Comparison of ENCODE assay signal across 1 cellular context in genomic region chr2:170823800-170824153, GRCh38.
A peak's percentile ranks its signal among the peaks of the same experiment; 100 is the strongest.
TF ChIP-seq lines count a peak whose summit lies in the region.

No MANE protein-coding gene starts in this region.

TF ChIP-seq in WTC11, 78 proteins besides CTCF, POLR2A, EP300 and RAD21 (continued from another document):
- TF ChIP-seq ZBTB43 (CRISPR knock-in tag; IDR thresholded peaks at IDR 0.05): no peak
- no peak for TF ChIP-seq HMGA2 (CRISPR knock-in tag; IDR thresholded peaks at IDR 0.05)
- no peak for TF ChIP-seq ZNF512 (CRISPR knock-in tag; IDR thresholded peaks at IDR 0.05; ENCODE audit: borderline replicate concordance)
- no peak for TF ChIP-seq PRRX2 (CRISPR knock-in tag; IDR thresholded peaks at IDR 0.05)
- TF ChIP-seq E2F5 (CRISPR knock-in tag; IDR thresholded peaks at IDR 0.05): 0 out of 2 replicates have a peak, but pooled peaks have one; percentile 30
